8 cellular contexts compared by ENCODE assay signal in the genomic region with DNA sequence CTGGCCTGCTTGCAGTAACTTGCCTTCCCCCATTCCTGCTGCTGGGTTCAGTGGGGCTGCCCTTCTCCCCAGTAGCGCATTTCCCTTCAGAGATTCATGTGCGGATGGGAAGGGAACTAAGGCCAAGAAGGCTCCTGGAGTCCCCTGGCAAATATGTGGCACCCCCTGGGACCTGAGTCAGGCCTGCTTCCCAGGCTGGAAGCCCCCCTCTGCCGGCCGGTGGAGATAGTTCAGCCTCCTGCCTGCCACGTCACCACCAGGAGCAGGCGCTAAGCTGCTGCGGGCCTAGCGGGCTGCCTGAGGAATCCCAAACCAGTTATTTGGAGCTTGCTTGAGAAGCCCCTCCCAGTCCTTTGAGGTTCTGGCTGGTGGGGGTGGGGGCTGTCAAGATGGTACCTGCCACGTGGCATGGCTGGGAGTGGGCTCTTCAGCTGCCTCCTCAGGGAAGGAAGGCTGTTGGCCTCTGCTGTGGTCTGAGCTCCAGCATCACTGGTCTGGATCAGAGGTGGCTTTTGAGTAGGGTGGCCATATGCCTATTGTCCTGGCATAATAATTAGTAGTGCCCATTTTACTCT. TPM values are rescaled to one million over a fixed set of nuclear protein-coding genes. Genes with fewer than 3 reads are reported as not detected.
DNase-seq lines count a peak whose midpoint lies in the region; ATAC-seq, FAIRE-seq and TF ChIP-seq lines count a peak whose summit lies in the region.

No MANE protein-coding gene starts in this region.

- no peaks in the 10 kb centered on the region for H3K27me3 Mint-ChIP-seq in CD4-positive, CD25-positive, alpha-beta regulatory T cell

- no peak for ATAC-seq in CD4-positive, CD25-positive, alpha-beta regulatory T cell (ENCODE audit: low read depth in 2 of 2)
- ATAC-seq in GM18502 (IDR thresholded peaks at IDR 0.05; ENCODE audit: poor library complexity, unreplicated experiment): no peak

- no peak overlapping the region for H3K4me3 ChIP-seq in CD4-positive, CD25-positive, alpha-beta regulatory T cell (ENCODE audit: low read depth, low read length)
- peak overlapping the region; percentile 79 for H3K4me3 ChIP-seq in epithelial cell of esophagus (ENCODE audit: low read length)

- peak overlapping the region; percentile 96 to 99 (median 98) for H3K4me3 Mint-ChIP-seq in CD4-positive, CD25-positive, alpha-beta regulatory T cell

- no peaks in the 10 kb centered on the region for H3K27me3 ChIP-seq in CD4-positive, CD25-positive, alpha-beta regulatory T cell (ENCODE audit: control insufficient read depth, insufficient read depth, low read length)

- H3K9me3 ChIP-seq in CD4-positive, CD25-positive, alpha-beta regulatory T cell (ENCODE audit: control insufficient read depth in 2 of 2, low read length in 2 of 2): no peaks in the 10 kb centered on the region

- H3K4me1 Mint-ChIP-seq in CD4-positive, CD25-positive, alpha-beta regulatory T cell: peaks cover 0 to 51% (median 20%) of the 10 kb centered on the region in 4 donors

- peaks cover 2% of the 10 kb centered on the region for H3K36me3 ChIP-seq in CD4-positive, CD25-positive, alpha-beta regulatory T cell (ENCODE audit: control insufficient read depth, insufficient read depth, low read length)

- TF ChIP-seq CTCF in epithelial cell of esophagus (IDR thresholded peaks at IDR 0.05; ENCODE audit: insufficient read depth, low read depth, low read length, missing control alignments): peak; percentile 57

- peak overlapping the region; percentile 19 for H3K27ac ChIP-seq in CD4-positive, CD25-positive, alpha-beta regulatory T cell (ENCODE audit: insufficient read depth, low read length, poor library complexity, severe bottlenecking)

- no peak for FAIRE-seq in RCC 7860 (lab: Jason Lieb, UNC)

- no peak for DNase-seq in CD4-positive, CD25-positive, alpha-beta regulatory T cell
- DNase-seq in RCC 7860 (ENCODE audit: low spot score): peak; percentile 49
- no peak for DNase-seq in epithelial cell of esophagus (ENCODE audit: low read depth)
- DNase-seq in myocyte (ENCODE audit: low read depth): peak; percentile 94
- no peak for DNase-seq in GDM1 (lab: John Stamatoyannopoulos, UW)
- no peak for DNase-seq in NCI-H69 (lab: John Stamatoyannopoulos, UW)
- DNase-seq in stimulated activated CD4-positive, alpha-beta T cell treated with anti-CD3 and anti-CD28 coated beads, Interleukin-1b, Interleukin-23, amount 100 ng/mL, for 48 hours: no peak

- H3K27ac Mint-ChIP-seq in CD4-positive, CD25-positive, alpha-beta regulatory T cell: peak overlapping the region; percentile 91 to 98 (median 95)

- peaks cover 22% of the 10 kb centered on the region for H3K4me1 ChIP-seq in CD4-positive, CD25-positive, alpha-beta regulatory T cell (ENCODE audit: control insufficient read depth, insufficient read depth, low read length, poor library complexity, severe bottlenecking)

- no peaks in the 10 kb centered on the region for H3K9me3 Mint-ChIP-seq in CD4-positive, CD25-positive, alpha-beta regulatory T cell

- H3K36me3 Mint-ChIP-seq in CD4-positive, CD25-positive, alpha-beta regulatory T cell: peaks cover 8% of the 10 kb centered on the region

RNA-seq across cellular contexts. Expression of a gene that starts 2.0 kb away (rescaled TPM):
- total RNA-seq in CD4-positive, CD25-positive, alpha-beta regulatory T cell: 3.4 TPM
- polyA plus RNA-seq in CD4-positive, CD25-positive, alpha-beta regulatory T cell: 1 to 10 TPM; 1.2 to 4.5 (median 3.3) TPM
- total RNA-seq in myocyte: 902 and 923 TPM in 2 replicates
- polyA plus RNA-seq in myocyte (2012): 932 TPM

RNA-seq across cellular contexts. Expression of a gene that starts 38.3 kb away (rescaled TPM):
- 170 TPM for total RNA-seq in CD4-positive, CD25-positive, alpha-beta regulatory T cell
- 10 to 100 TPM in 3 of 4 donors, 1 to 10 TPM in 1; 8.0 to 23.4 (median 15.9) TPM for polyA plus RNA-seq in CD4-positive, CD25-positive, alpha-beta regulatory T cell
- total RNA-seq in myocyte: 16.1 and 18.3 TPM in 2 replicates
- polyA plus RNA-seq in myocyte (2012): 50.3 TPM

Comparison
In these comparisons a context has a peak if more than half of its experiments do, and no peak if none do; other contexts are left out.
1. DNase-seq: peak in RCC 7860 (single experiment) and myocyte (single experiment); none in CD4-positive, CD25-positive, alpha-beta regulatory T cell (0 of 3), epithelial cell of esophagus (single experiment), GDM1 (single experiment), NCI-H69 (single experiment) and stimulated activated CD4-positive, alpha-beta T cell treated with anti-CD3 and anti-CD28 coated beads, Interleukin-1b, Interleukin-23, amount 100 ng/mL, for 48 hours (single experiment).
2. RNA of a gene that starts 2.0 kb away (total RNA-seq): 902 to 923 TPM in myocyte; 3.4 TPM in CD4-positive, CD25-positive, alpha-beta regulatory T cell (single experiment); every median in the first group is over 100 times any median in the second.